ENCODE assay signal across 8 cellular contexts in genomic region chr5:138180183-138180782, GRCh38. TPM values are rescaled to one million over a fixed set of nuclear protein-coding genes. Genes with fewer than 3 reads are reported as not detected.
DNase-seq lines count a peak whose midpoint lies in the region; ATAC-seq and TF ChIP-seq lines count a peak whose summit lies in the region.

No MANE protein-coding gene starts in this region.

- H3K36me3 Mint-ChIP-seq in Calu3 (ENCODE audit: insufficient read depth, unreplicated experiment): peaks cover 24% of the 10 kb centered on the region

- ATAC-seq in HG02885 (IDR thresholded peaks at IDR 0.05; ENCODE audit: poor library complexity, unreplicated experiment) (peak; percentile 28), HG03469 (IDR thresholded peaks at IDR 0.05; ENCODE audit: unreplicated experiment) (no peak), GM21786 (IDR thresholded peaks at IDR 0.05; ENCODE audit: unreplicated experiment) (no peak)

- in situ Hi-C loops in astrocyte of the cerebellum (cut with HindIII; ENCODE audit: low sequenced_read_pairs): no loop called here

- H3K4me3 ChIP-seq in astrocyte of the cerebellum (ENCODE audit: low read depth, low read length): peak overlapping the region; percentile 85
- no peak overlapping the region for H3K4me3 ChIP-seq in liver (ENCODE audit: low read depth in 1 of 3, low read length in 3 of 3)

- no TSS peak for BruUV-seq in Calu3 (replicated peaks; lab: Mats Ljungman, UMichigan)

- H3K9me3 Mint-ChIP-seq in Calu3 (ENCODE audit: low read depth, unreplicated experiment): no peaks in the 10 kb centered on the region

- peak; percentile 80 to 81 for TF ChIP-seq RAD21 in liver (IDR thresholded peaks at IDR 0.05)

- H3K27me3 Mint-ChIP-seq in Calu3 (ENCODE audit: unreplicated experiment): no peaks in the 10 kb centered on the region

- TF ChIP-seq CTCF in Calu3 (IDR thresholded peaks at IDR 0.05; ENCODE audit: unreplicated experiment) (no peak), astrocyte of the cerebellum (IDR thresholded peaks at IDR 0.05; ENCODE audit: low read depth, low read length, missing control alignments) (peak; percentile 42), liver (IDR thresholded peaks at IDR 0.05; ENCODE audit: low read depth, low read length, missing input control) (peak; percentile 32)

- H3K9ac ChIP-seq in liver (ENCODE audit: low read depth in 1 of 2, low read length in 2 of 2): no peak overlapping the region

- no peaks in the 10 kb centered on the region for H3K27me3 ChIP-seq in liver (ENCODE audit: control insufficient read depth in 4 of 4, insufficient read depth in 4 of 4, low read length in 3 of 4)

- no peak overlapping the region for H3K27ac Mint-ChIP-seq in Calu3 (ENCODE audit: unreplicated experiment)

- no peak overlapping the region for H3K4me3 Mint-ChIP-seq in Calu3 (ENCODE audit: low read depth, unreplicated experiment)

- no peaks in the 10 kb centered on the region for H3K9me3 ChIP-seq in liver (ENCODE audit: control insufficient read depth in 4 of 4, low read length in 3 of 4)

- peaks cover 3 to 15% (median 13%) of the 10 kb centered on the region in 4 donors for H3K4me1 ChIP-seq in liver (ENCODE audit: control insufficient read depth in 4 of 4, insufficient read depth in 4 of 4, low read length in 3 of 4)

- H3K36me3 ChIP-seq in liver (ENCODE audit: control insufficient read depth in 4 of 4, insufficient read depth in 3 of 4, low read depth in 1 of 4, low read length in 3 of 4): peaks cover 2 to 9% (median 8%) of the 10 kb centered on the region in 4 donors

- peak; percentile 35 for DNase-seq in Calu3
- DNase-seq in NCI-H524 treated with DMSO at 0.1 percent for 48 hours (lab: John Stamatoyannopoulos, UW): peak; percentile 42
- DNase-seq in astrocyte of the cerebellum (ENCODE audit: low read depth): peak; percentile 20
- no peak for DNase-seq in mucosa of gallbladder (ENCODE audit: low spot score)

- H3K27ac ChIP-seq in liver (ENCODE audit: low read depth in 1 of 2, low read length in 2 of 2): no peak overlapping the region

- intact Hi-C loops in Calu3 (cut with micrococcal nuclease; ENCODE audit: unreplicated experiment): loop anchor here (1.0 to 10.0 kb wide), 4 partner anchors 103 to 323 kb away; no protein-coding TSS in a partner anchor

- CTCF ChIA-PET in Calu3 (lab: Charles Lee): interaction anchor here (0.5 to 1.4 kb wide), 3 partner anchors 74 to 787 kb away, joined by 3 to 6 read pairs (median 4); no protein-coding TSS in a partner anchor

- 73% methylated on average over 5 of the region's 5 CpGs for WGBS in liver

- H3K4me1 Mint-ChIP-seq in Calu3 (ENCODE audit: low read depth, unreplicated experiment): no peaks in the 10 kb centered on the region

TF ChIP-seq in liver, 16 proteins besides CTCF, POLR2A, EP300 and RAD21:
- no peak for TF ChIP-seq FOXA1 (IDR thresholded peaks at IDR 0.05)
- no peak for TF ChIP-seq HNF4A (conservative IDR thresholded peaks at IDR 0.05)
- peak in 1 of 2 donors; percentile 29 for TF ChIP-seq RXRA (IDR thresholded peaks at IDR 0.05)

RNA-seq across cellular contexts. Expression of gene KIF20A, which starts 1.4 kb away (rescaled TPM):
- total RNA-seq in Calu3 (2022): 52.6 and 68.9 TPM in 2 replicates
- 10 to 100 TPM in 1 of 2 donors, under 1 TPM in 1; 0.42 to 32.3 TPM for total RNA-seq in liver
- polyA plus RNA-seq in liver: 1 to 10 TPM in 1 of 2 donors, under 1 TPM in 1; 0.33 to 2.5 TPM
- total RNA-seq in mucosa of gallbladder: 1.5 TPM

RNA-seq across cellular contexts. Expression of gene BRD8, which starts 1.9 kb away (rescaled TPM):
- total RNA-seq in Calu3 (2022) (120 and 124 TPM in 2 replicates), liver (10 to 100 TPM; 30.7 to 34.5 TPM), mucosa of gallbladder (55.7 TPM)
- 10 to 100 TPM; 14.8 to 28.5 TPM for polyA plus RNA-seq in liver

RNA-seq across cellular contexts. Expression of gene CDC23, which starts 32.8 kb away (rescaled TPM):
- 45.8 and 46.9 TPM in 2 replicates for total RNA-seq in Calu3 (2022)
- 10 to 100 TPM; 15.7 to 23.8 TPM for total RNA-seq in liver
- polyA plus RNA-seq in liver: 10 to 100 TPM; 10.5 to 12.6 TPM
- 21.8 TPM for total RNA-seq in mucosa of gallbladder

RNA-seq across cellular contexts. Expression of gene NME5, which starts 41.1 kb away (rescaled TPM):
- total RNA-seq in Calu3 (2022) (3.9 and 4.0 TPM in 2 replicates), liver (under 1 TPM; 0.09 to 0.50 TPM), mucosa of gallbladder (17.0 TPM)
- 1 to 10 TPM in 1 of 2 donors, under 1 TPM in 1; 0.30 to 1.3 TPM for polyA plus RNA-seq in liver
